22 cellular contexts compared by ENCODE assay signal in the genomic region with DNA sequence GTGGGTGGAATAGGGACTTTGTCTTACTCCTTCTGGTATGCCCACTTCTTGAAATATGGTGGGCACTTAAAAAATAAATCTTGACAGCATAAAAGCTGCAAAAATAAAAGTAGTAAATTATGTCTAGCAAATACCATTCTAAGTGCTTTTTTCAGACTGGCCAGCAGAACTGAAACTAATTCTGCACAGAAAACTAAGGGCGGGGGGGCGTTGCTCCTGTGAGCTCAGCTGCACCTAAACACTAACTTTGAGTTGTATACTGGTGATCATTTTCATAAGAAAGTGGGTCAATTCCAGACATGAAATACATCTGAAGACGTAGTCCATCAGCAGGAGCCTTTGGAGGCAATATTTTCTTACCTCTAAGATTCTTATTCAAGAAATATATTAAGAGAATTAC.
DNase-seq lines count a peak whose midpoint lies in the region; ATAC-seq, FAIRE-seq and TF ChIP-seq lines count a peak whose summit lies in the region.
"Had no signal": no experiment of that assay in that cellular context is flagged by ENCODE, and none has a peak within 500 bp of the region (broad histone marks: within the 10 kb centered on the region; RNA-seq: fewer than 3 reads in every experiment).

No MANE protein-coding gene starts in this region.

- no peaks in the 10 kb centered on the region for H3K79me2 ChIP-seq in OCI-LY3 (ENCODE audit: low read length)

- TF ChIP-seq CTCF in GM12873 (IDR thresholded peaks at IDR 0.05; ENCODE audit: insufficient read depth, low read depth, low read length, missing control alignments) (peak; percentile 7), OCI-LY3 (IDR thresholded peaks at IDR 0.05; ENCODE audit: low read depth, low read length) (no peak), spleen (IDR thresholded peaks at IDR 0.05 in 8 of 11, conservative IDR thresholded peaks at IDR 0.05 in 3 of 11) (no peak)

- H3K27me3 ChIP-seq in OCI-LY3 (ENCODE audit: low read depth, low read length) (no peaks in the 10 kb centered on the region), spleen (replicated peaks in 1 of 7) (peaks cover 0 to 8% (median 0%) of the 10 kb centered on the region in 7 donors)
- H3K27me3 ChIP-seq: sigmoid colon had no signal

- no peaks in the 10 kb centered on the region for H3K36me3 ChIP-seq in OCI-LY3 (replicated peaks; ENCODE audit: low read depth, low read length)
- no peaks in the 10 kb centered on the region for H3K36me3 ChIP-seq in spleen
- H3K36me3 ChIP-seq: sigmoid colon had no signal

- H3K4me3 ChIP-seq in OCI-LY3 (ENCODE audit: low read length) (no peak overlapping the region), spleen (no peak overlapping the region)
- H3K4me3 ChIP-seq: sigmoid colon had no signal

- intact Hi-C loops in spleen (cut with DNase I; ENCODE audit: low total_unique reads), result no loop called here

- H2AFZ ChIP-seq in OCI-LY3 (ENCODE audit: low read depth, low read length), result no peak overlapping the region

- FAIRE-seq in GM19239 (lab: Jason Lieb, UNC), result peak; percentile 91
- FAIRE-seq: endothelial cell of umbilical vein, H1, keratinocyte had no signal

- 49 to 69% (median 57%) methylated on average over 3 of the region's 3 CpGs for WGBS in spleen, 5 donors

- H3K4me1 ChIP-seq in OCI-LY3 (ENCODE audit: low read length) (peaks cover 34% of the 10 kb centered on the region), spleen (peaks cover 0 to 3% (median 0%) of the 10 kb centered on the region in 6 donors)
- H3K4me1 ChIP-seq: sigmoid colon had no signal

- H3K9ac ChIP-seq in OCI-LY3 (ENCODE audit: low read length), result no peak overlapping the region

- H3K9me3 ChIP-seq in OCI-LY3 (ENCODE audit: insufficient read depth, low read length) (no peaks in the 10 kb centered on the region), spleen (no peaks in the 10 kb centered on the region)
- H3K9me3 ChIP-seq: sigmoid colon had no signal

- no peak overlapping the region for H3K27ac ChIP-seq in OCI-LY3 (ENCODE audit: low read length)
- H3K27ac ChIP-seq in spleen, result no peak overlapping the region
- H3K27ac ChIP-seq: sigmoid colon had no signal

- ATAC-seq in HG02759 (IDR thresholded peaks at IDR 0.05; ENCODE audit: unreplicated experiment), result peak; percentile 69
- ATAC-seq in GM18909 (IDR thresholded peaks at IDR 0.05; ENCODE audit: poor library complexity, unreplicated experiment), result no peak
- ATAC-seq: natural killer cell treated with Interleukin-12 subunit alpha and Interleukin-12 subunit beta and Interleukin-15 and Interleukin-18, amount 100 ng/mL, for 72 hours had no signal

- no peak for TF ChIP-seq POLR2A in spleen (IDR thresholded peaks at IDR 0.05)

- no peak for DNase-seq in GM19239 (ENCODE audit: insufficient read length, low spot score)
- no peak for DNase-seq in NCI-H345 treated with DMSO at 0.1 percent for 48 hours (lab: John Stamatoyannopoulos, UW; ENCODE audit: unreplicated experiment)
- DNase-seq in NCI-H1092 treated with DMSO at 0.1 percent for 48 hours (lab: John Stamatoyannopoulos, UW), result no peak
- DNase-seq in spleen, result no peak
- DNase-seq: activated CD4-positive, alpha-beta memory T cell treated with anti-CD3 and anti-CD28 coated beads, Interleukin-2, amount 10 ng/mL, durations not matched to agents 7 days and 5 days; activated naive CD8-positive, alpha-beta T cell treated with anti-CD3 and anti-CD28 coated beads for 36 hours; activated T-cell treated with anti-CD3 and anti-CD28 coated beads, Interleukin-2, amount 50 U/mL, for 48 hours; C1 segment of cervical spinal cord; hypothalamus; mesenchymal stem cell; NCI-H146; SHP77; sigmoid colon; T-helper 1 cell had no signal

- peak overlapping the region; percentile 8 for H3K4me2 ChIP-seq in OCI-LY3 (ENCODE audit: low read length)

- H4K20me1 ChIP-seq in OCI-LY3 (ENCODE audit: insufficient read depth, low read length), result no peaks in the 10 kb centered on the region
